Comparison of ENCODE assay signal across 1 cellular context in genomic region chr6:24658573-24659511, GRCh38.
TF ChIP-seq lines count a peak whose summit lies in the region.

No MANE protein-coding gene starts in this region.

TF ChIP-seq in H1, 55 proteins besides CTCF, POLR2A, EP300 and RAD21:
- TF ChIP-seq SAP30 (IDR thresholded peaks at IDR 0.05; ENCODE audit: insufficient read depth, insufficient replicate concordance, low read length) = no peak
- no peak for TF ChIP-seq GTF2F1 (IDR thresholded peaks at IDR 0.05; ENCODE audit: borderline replicate concordance, low read depth, low read length)
- TF ChIP-seq CHD7 (IDR thresholded peaks at IDR 0.05; ENCODE audit: insufficient replicate concordance, low read length) = no peak
- no peak for TF ChIP-seq SP4 (IDR thresholded peaks at IDR 0.05; ENCODE audit: low read length)
- TF ChIP-seq CREB1 (IDR thresholded peaks at IDR 0.05) = 0 out of 2 replicates have a peak, but pooled peaks have one; percentile 12
- no peak for TF ChIP-seq KDM4A (IDR thresholded peaks at IDR 0.05; ENCODE audit: low read depth, low read length, severe bottlenecking)
- TF ChIP-seq SRF (IDR thresholded peaks at IDR 0.05; ENCODE audit: low read depth, low read length) = no peak
- TF ChIP-seq JUN (IDR thresholded peaks at IDR 0.05; ENCODE audit: low read depth, low read length) = no peak
- TF ChIP-seq SP2 (IDR thresholded peaks at IDR 0.05; ENCODE audit: low read length) = no peak
- TF ChIP-seq CBX5 (IDR thresholded peaks at IDR 0.05; ENCODE audit: low read depth, low read length) = no peak
- no peak for TF ChIP-seq CBX8 (IDR thresholded peaks at IDR 0.05; ENCODE audit: borderline replicate concordance, low read depth, low read length)
- TF ChIP-seq CHD1 (IDR thresholded peaks at IDR 0.05; ENCODE audit: low read depth, low read length) = no peak
- TF ChIP-seq TAF1 (IDR thresholded peaks at IDR 0.05; ENCODE audit: low read depth, low read length) = no peak
- TF ChIP-seq GABPA (IDR thresholded peaks at IDR 0.05; ENCODE audit: borderline replicate concordance, insufficient read depth, low read length) = no peak
- no peak for TF ChIP-seq EZH2 (IDR thresholded peaks at IDR 0.05; ENCODE audit: low read depth, low read length, severe bottlenecking)
- no peak for TF ChIP-seq NRF1 (IDR thresholded peaks at IDR 0.05; ENCODE audit: low read depth, low read length)
- TF ChIP-seq SIN3A (conservative IDR thresholded peaks at IDR 0.05 in 1 of 2, IDR thresholded peaks at IDR 0.05 in 1 of 2; ENCODE audit: low read depth in 1 of 2, low read length in 2 of 2) = no peak
- TF ChIP-seq RBBP5 (IDR thresholded peaks at IDR 0.05; ENCODE audit: borderline replicate concordance, low read depth, low read length) = no peak
- no peak for TF ChIP-seq SP1 (IDR thresholded peaks at IDR 0.05; ENCODE audit: low read depth, low read length)
- no peak for TF ChIP-seq RXRA (IDR thresholded peaks at IDR 0.05; ENCODE audit: insufficient read depth, low read depth, low read length)
- no peak for TF ChIP-seq BACH1 (IDR thresholded peaks at IDR 0.05; ENCODE audit: low read length)
- TF ChIP-seq JUND (IDR thresholded peaks at IDR 0.05; ENCODE audit: low read length) = no peak
- TF ChIP-seq BCL11A (IDR thresholded peaks at IDR 0.05; ENCODE audit: low read depth in 2 of 2, low read length in 2 of 2) = no peak
- no peak for TF ChIP-seq MAX (IDR thresholded peaks at IDR 0.05)
- TF ChIP-seq TEAD4 (IDR thresholded peaks at IDR 0.05; ENCODE audit: low read depth, low read length) = peak; percentile 60; the same call in 1 of the 2 replicates
- no peak for TF ChIP-seq SIRT6 (IDR thresholded peaks at IDR 0.05; ENCODE audit: low read length)
- no peak for TF ChIP-seq ATF3 (IDR thresholded peaks at IDR 0.05; ENCODE audit: insufficient read depth, low read depth, low read length)
- peak; percentile 88 for TF ChIP-seq CEBPB (IDR thresholded peaks at IDR 0.05; ENCODE audit: low read depth, low read length)
- no peak for TF ChIP-seq FOSL1 (IDR thresholded peaks at IDR 0.05; ENCODE audit: insufficient read depth, low read depth, low read length)
- no peak for TF ChIP-seq TAF7 (optimal IDR thresholded peaks at IDR 0.05; ENCODE audit: borderline replicate concordance, low read depth, low read length)
- 0 out of 2 replicates have a peak, but pooled peaks have one; percentile 2 for TF ChIP-seq POU5F1 (IDR thresholded peaks at IDR 0.05; ENCODE audit: low read depth, low read length)
- no peak for TF ChIP-seq EGR1 (IDR thresholded peaks at IDR 0.05; ENCODE audit: borderline replicate concordance, low read depth, low read length)
- TF ChIP-seq USF2 (IDR thresholded peaks at IDR 0.05; ENCODE audit: low read length) = no peak
- no peak for TF ChIP-seq ASH2L (IDR thresholded peaks at IDR 0.05; ENCODE audit: low read length)
- peak; percentile 65; the same call in 1 of the 2 replicates for TF ChIP-seq ATF2 (IDR thresholded peaks at IDR 0.05; ENCODE audit: low read length)
- TF ChIP-seq KDM1A (IDR thresholded peaks at IDR 0.05; ENCODE audit: borderline replicate concordance, low read length) = no peak
- no peak for TF ChIP-seq RNF2 (IDR thresholded peaks at IDR 0.05; ENCODE audit: borderline replicate concordance, low read depth, low read length, missing control alignments, poor library complexity, severe bottlenecking)
- TF ChIP-seq MAFK (IDR thresholded peaks at IDR 0.05; ENCODE audit: low read depth, low read length) = no peak
- no peak for TF ChIP-seq KDM5A (IDR thresholded peaks at IDR 0.05; ENCODE audit: low read length)
- TF ChIP-seq CTBP2 (IDR thresholded peaks at IDR 0.05; ENCODE audit: borderline replicate concordance, insufficient read depth, insufficient read length, low read length) = no peak
- TF ChIP-seq E2F6 (IDR thresholded peaks at IDR 0.05) = peak; percentile 49; the same call in 1 of the 2 replicates
- TF ChIP-seq NANOG (IDR thresholded peaks at IDR 0.05; ENCODE audit: insufficient read depth, low read depth, low read length, poor library complexity, severe bottlenecking) = no peak
- TF ChIP-seq YY1 (IDR thresholded peaks at IDR 0.05; ENCODE audit: low read depth, low read length) = no peak
- no peak for TF ChIP-seq PHF8 (conservative IDR thresholded peaks at IDR 0.05; ENCODE audit: low read depth, low read length)
- no peak for TF ChIP-seq SUZ12 (IDR thresholded peaks at IDR 0.05; ENCODE audit: low read length)
- TF ChIP-seq HDAC2 (IDR thresholded peaks at IDR 0.05; ENCODE audit: borderline replicate concordance in 1 of 2, low read depth in 2 of 2, low read length in 2 of 2) = no peak
- no peak for TF ChIP-seq BRCA1 (IDR thresholded peaks at IDR 0.05; ENCODE audit: low read depth, low read length)
- TF ChIP-seq SIX5 (IDR thresholded peaks at IDR 0.05; ENCODE audit: low read depth, low read length) = no peak
- no peak for TF ChIP-seq TBP (IDR thresholded peaks at IDR 0.05; ENCODE audit: low read depth, low read length)
- TF ChIP-seq CHD2 (IDR thresholded peaks at IDR 0.05; ENCODE audit: low read length) = no peak
- TF ChIP-seq TCF12 (IDR thresholded peaks at IDR 0.05; ENCODE audit: low read depth, low read length) = no peak
- TF ChIP-seq HDAC6 (IDR thresholded peaks at IDR 0.05; ENCODE audit: low read depth, low read length) = no peak
- no peak for TF ChIP-seq ZNF274 (IDR thresholded peaks at IDR 0.05; ENCODE audit: borderline replicate concordance, extremely low read depth, low read length)
- no peak for TF ChIP-seq RFX5 (IDR thresholded peaks at IDR 0.05; ENCODE audit: borderline replicate concordance, low read depth, low read length)
- TF ChIP-seq POLR2AphosphoS5 (IDR thresholded peaks at IDR 0.05; ENCODE audit: low read depth, low read length) = peak; percentile 22; the same call in 1 of the 2 replicates
